In genomic region chr1:213987876-213988638, GRCh38 we compare ENCODE assay signal across 8 cellular contexts. TPM values are rescaled to one million over a fixed set of nuclear protein-coding genes. Genes with fewer than 3 reads are reported as not detected.
A peak's percentile ranks its signal among the peaks of the same experiment; 100 is the strongest.
DNase-seq lines count a peak whose midpoint lies in the region; ATAC-seq, FAIRE-seq and TF ChIP-seq lines count a peak whose summit lies in the region.

PROX1 (plus strand) TSS chr1:213987973; CDS start chr1:213996536, 8,563 bp downstream.

- POLR2A ChIA-PET in K562 (lab: Yijun Ruan, JAX), result no interaction called here

- 14% methylated on average over 17 of the region's 34 CpGs for WGBS in K562 (ENCODE audit: insufficient coverage, low coverage, missing lambda C conversion rate)
- WGBS in right cardiac atrium, result 1% methylated on average over 34 of the region's 34 CpGs

- CTCF ChIA-PET in K562 (lab: Yijun Ruan, JAX; ENCODE audit: low intra/inter-chr PET ratio), result no interaction called here

- in situ Hi-C loops in K562 (cut with MboI), result no loop called here

- H3K27me3 ChIP-seq in DOHH2 (ENCODE audit: control insufficient read depth, low read length), result peaks cover 41% of the 10 kb centered on the region
- peaks cover 47 to 65% of the 10 kb centered on the region in 2 experiments for H3K27me3 ChIP-seq in K562 (ENCODE audit: control insufficient read depth in 2 of 2, insufficient read depth in 2 of 2, low read length in 2 of 2)
- no peaks in the 10 kb centered on the region for H3K27me3 ChIP-seq in right cardiac atrium (ENCODE audit: control insufficient read depth, insufficient read depth)

- H3K4me3 ChIP-seq in DOHH2 (ENCODE audit: low read length) (peak within 1 kb of the TSS; percentile 84), K562 (no peak within 1 kb of the TSS), right cardiac atrium (ENCODE audit: low read length) (peak within 1 kb of the TSS; percentile 74)

- FAIRE-seq in K562 (lab: Jason Lieb, UNC) (no peak), GM19239 (lab: Jason Lieb, UNC) (no peak)

- H3K4me2 ChIP-seq in DOHH2 (ENCODE audit: low read length), result peak within 1 kb of the TSS; percentile 76
- H3K4me2 ChIP-seq in K562 (ENCODE audit: insufficient read depth, low read length), result peak within 1 kb of the TSS; percentile 3; the same call in 1 of the 2 replicates

- peak within 1 kb of the TSS; percentile 14; the same call in 1 of the 2 replicates for H2AFZ ChIP-seq in K562 (ENCODE audit: low read depth, low read length)

- H3K9me2 ChIP-seq in DOHH2 (replicated peaks; ENCODE audit: control insufficient read depth, low read length), result no peaks in the 10 kb centered on the region

- TF ChIP-seq EP300 in K562 (IDR thresholded peaks at IDR 0.05; ENCODE audit: low read length), result no peak

- TF ChIP-seq RAD21 in K562 (CRISPR knock-in tag; conservative IDR thresholded peaks at IDR 0.05 in 1 of 2, IDR thresholded peaks at IDR 0.05 in 1 of 2), result no peak

- DNase-seq in LHCN-M2 (ENCODE audit: low read depth) (peak; percentile 92), RPMI8226 (peak; percentile 90), K562 (ENCODE audit: extremely low read depth in 1 of 4, low spot score in 3 of 4) (peak; percentile 14 to 42 (median 30)), right cardiac atrium (peak; percentile 85 to 91 (median 90)), pons (ENCODE audit: low spot score) (peak; percentile 93), GM19239 (ENCODE audit: insufficient read length, low spot score) (no peak)

- no TSS peak for BruUV-seq in K562 (replicated peaks; lab: Mats Ljungman, UMichigan)

- H3K9me3 ChIP-seq in DOHH2 (ENCODE audit: control insufficient read depth, insufficient read depth, low read length) (no peaks in the 10 kb centered on the region), K562 (replicated peaks; ENCODE audit: control insufficient read depth, insufficient read depth, low read depth, low read length) (no peaks in the 10 kb centered on the region), right cardiac atrium (ENCODE audit: control insufficient read depth, low read length) (no peaks in the 10 kb centered on the region)

- H3K4me1 ChIP-seq in DOHH2 (ENCODE audit: control insufficient read depth, low read length) (peaks cover 57% of the 10 kb centered on the region), K562 (replicated peaks in 1 of 2; ENCODE audit: control insufficient read depth in 2 of 2, insufficient read depth in 2 of 2, low read length in 2 of 2) (peaks cover 0 to 18% of the 10 kb centered on the region in 2 experiments; a peak in 2 of 5 replicates), right cardiac atrium (ENCODE audit: control insufficient read depth, insufficient read depth, low read length) (no peaks in the 10 kb centered on the region)

- ATAC-seq in GM21825 (IDR thresholded peaks at IDR 0.05; ENCODE audit: unreplicated experiment), result peak; percentile 79
- ATAC-seq in K562, result peak; percentile 71
- ATAC-seq in right cardiac atrium, result peak; percentile 91 to 93

- H4K20me1 ChIP-seq in DOHH2 (ENCODE audit: control insufficient read depth, insufficient read depth, low read depth, low read length), result peaks cover 7% of the 10 kb centered on the region
- peaks cover 8% of the 10 kb centered on the region for H4K20me1 ChIP-seq in K562 (replicated peaks; ENCODE audit: control insufficient read depth, insufficient read depth, low read length)

- no peaks in the 10 kb centered on the region for H3K36me3 ChIP-seq in DOHH2 (ENCODE audit: control insufficient read depth, low read length)
- H3K36me3 ChIP-seq in K562 (ENCODE audit: control insufficient read depth, insufficient read depth, low read length), result no peaks in the 10 kb centered on the region

- no peaks in the 10 kb centered on the region for H3K9me1 ChIP-seq in K562 (ENCODE audit: control insufficient read depth, insufficient read depth, low read length)

- H3F3A ChIP-seq in DOHH2 (ENCODE audit: control insufficient read depth, insufficient read depth), result peaks cover 17% of the 10 kb centered on the region

- H3K27ac ChIP-seq in DOHH2 (ENCODE audit: low read depth, low read length), result peak within 1 kb of the TSS; percentile 92
- no peak within 1 kb of the TSS for H3K27ac ChIP-seq in K562 (ENCODE audit: extremely low read depth, low read depth, low read length)
- peak within 1 kb of the TSS; percentile 74 for H3K27ac ChIP-seq in right cardiac atrium (ENCODE audit: low read length)

- no peak for TF ChIP-seq POLR2A in K562 (conservative IDR thresholded peaks at IDR 0.05)

- intact Hi-C loops in K562 (cut with micrococcal nuclease) (no loop called here), right cardiac atrium (cut with DNase I) (loop anchor here in 3 of 4 donors (2.0 to 10.0 kb wide), 6 partner anchors 43 to 606 kb away; no protein-coding TSS in a partner anchor)

- no peak for TF ChIP-seq CTCF in DOHH2 (IDR thresholded peaks at IDR 0.05; ENCODE audit: low read depth, low read length, poor library complexity, severe bottlenecking)
- no peak for TF ChIP-seq CTCF in K562 (IDR thresholded peaks at IDR 0.05 in 2 of 3, conservative IDR thresholded peaks at IDR 0.05 in 1 of 3; ENCODE audit: insufficient read depth in 2 of 3, low read depth in 1 of 3, low read length in 3 of 3)

- H3K79me2 ChIP-seq in DOHH2 (ENCODE audit: control insufficient read depth, low read length) (peaks cover 32% of the 10 kb centered on the region), K562 (ENCODE audit: control insufficient read depth, insufficient read depth, low read length) (no peaks in the 10 kb centered on the region)

- peak within 1 kb of the TSS in 1 of 2 experiments; percentile 13; a peak in 1 of 4 replicates for H3K9ac ChIP-seq in K562 (ENCODE audit: insufficient read depth in 1 of 2, low read depth in 2 of 2, low read length in 2 of 2)

TF ChIP-seq in K562, 482 proteins besides CTCF, POLR2A, EP300 and RAD21 (continues in another document):
- TF ChIP-seq THRB (CRISPR knock-in tag; conservative IDR thresholded peaks at IDR 0.05) (peak; percentile 82), MTA1 (IDR thresholded peaks at IDR 0.05; ENCODE audit: borderline replicate concordance) (peak; percentile 33; the same call in 1 of the 2 replicates), RBM25 (IDR thresholded peaks at IDR 0.05; ENCODE audit: low read depth, low read length, severe bottlenecking) (no peak), ZNF561 (CRISPR knock-in tag; conservative IDR thresholded peaks at IDR 0.05) (no peak), CREM (IDR thresholded peaks at IDR 0.05; ENCODE audit: low read depth) (0 out of 2 replicates have a peak, but pooled peaks have one; percentile 36), ZNF512 (tag; IDR thresholded peaks at IDR 0.05) (peak; percentile 83), LCOR (CRISPR knock-in tag; IDR thresholded peaks at IDR 0.05) (peak; percentile 49; the same call in 1 of the 2 replicates), CEBPG (CRISPR knock-in tag; IDR thresholded peaks at IDR 0.05) (no peak), CEBPG (tag; conservative IDR thresholded peaks at IDR 0.05 in 1 of 2, IDR thresholded peaks at IDR 0.05 in 1 of 2) (no peak), ELF4 (CRISPR knock-in tag; IDR thresholded peaks at IDR 0.05) (peak; percentile 78)

RNA-seq across cellular contexts. Expression of gene PROX1, which starts in this region (rescaled TPM):
- total RNA-seq in LHCN-M2 (2014; rRNA removed) (1.4 and 2.1 TPM in 2 replicates), K562 (2014; rRNA removed) (not detected in 2 replicates), K562 (2014; rRNA removed; fragmentation: Illumina TruSeq; extraction: Trizol) (not detected in 2 replicates), K562 (2015; rRNA removed; fragmentation: Illumina TruSeq; extraction: Trizol) (not detected in 2 replicates), K562 (2021) (0.09 and 0.22 TPM in 2 replicates), right cardiac atrium (10 to 100 TPM; 63.6 to 98.8 (median 86.5) TPM)
- polyA plus RNA-seq in LHCN-M2 (2012), result 0.16 TPM
- total RNA-seq in K562 (2011; cell fraction: chromatin; rRNA removed; ENCODE audit: low replicate concordance), result 0.37 and 2.0 TPM in 2 replicates
- total RNA-seq in K562 (2011; cell fraction: nucleolus; rRNA removed), result under 0.01 TPM in 1 of 2 replicates, not detected in the other
- total RNA-seq in K562 (2011; cell fraction: nucleoplasm; rRNA removed), result 0.07 and 0.23 TPM in 2 replicates
- polyA plus RNA-seq in K562 (2011; rRNA removed) (0.01 and 0.14 TPM in 2 replicates), K562 (2014; fragmentation: Illumina TruSeq; extraction: Trizol) (not detected in 2 replicates), K562 (2014; fragmentation: Nextera tagmentation; extraction: Ambion mirVana) (not detected), K562 (2014; rRNA removed) (not detected in 2 replicates), right cardiac atrium (14.6 TPM)
- polyA plus RNA-seq in K562 (2011; cell fraction: cytosol; rRNA removed), result 0.27 TPM in 1 of 2 replicates, not detected in the other
- 0.06 and 1.2 TPM in 2 replicates for polyA plus RNA-seq in K562 (2011; cell fraction: nucleus; rRNA removed)
- 0.01 and 0.03 TPM in 2 replicates for polyA plus RNA-seq in K562 (2012)
- 1.1 TPM in 1 of 2 replicates, not detected in the other for polyA minus RNA-seq in K562 (2011; rRNA and poly(A)+ RNA removed)
- 0.57 and 1.0 TPM in 2 replicates for polyA minus RNA-seq in K562 (2011; cell fraction: cytosol; rRNA and poly(A)+ RNA removed)
- 0.54 TPM in 1 of 2 replicates, not detected in the other for polyA minus RNA-seq in K562 (2011; cell fraction: nucleus; rRNA and poly(A)+ RNA removed)

Comparison
In these comparisons a context has a peak if more than half of its experiments do, and no peak if none do; other contexts are left out.
1. RNA of gene PROX1 (total RNA-seq): 63.6 to 98.8 TPM in right cardiac atrium; 1.4 to 2.1 TPM in LHCN-M2 and under 0.01 to 2.0 TPM in K562; every median in the first group is over 10 times any median in the second.
2. Peak in every context shown above with its lines, with median percentiles within 50 percentile points of each other: ATAC-seq.